In genomic region chr16:64417711-64418227, GRCh38 we compare ENCODE assay signal across 16 cellular contexts.
A peak's percentile ranks its signal among the peaks of the same experiment; 100 is the strongest.
DNase-seq lines count a peak whose midpoint lies in the region; ATAC-seq and TF ChIP-seq lines count a peak whose summit lies in the region.
"Had no signal": no experiment of that assay in that cellular context is flagged by ENCODE, and none has a peak within 500 bp of the region (broad histone marks: within the 10 kb centered on the region; RNA-seq: fewer than 3 reads in every experiment).

No MANE protein-coding gene starts in this region.

- in situ Hi-C loops in astrocyte of the cerebellum (cut with HindIII; ENCODE audit: low sequenced_read_pairs) = no loop called here

- no peaks in the 10 kb centered on the region for H4K20me1 ChIP-seq in hepatocyte (ENCODE audit: insufficient read depth, poor library complexity, severe bottlenecking)

- H3K9me3 ChIP-seq in hepatocyte (ENCODE audit: low read depth) = no peaks in the 10 kb centered on the region

- H3K27ac ChIP-seq in hepatocyte = peak overlapping the region; percentile 50
- H3K27ac ChIP-seq: SJCRH30 had no signal

- H2AFZ ChIP-seq in hepatocyte = no peak overlapping the region

- 55% methylated on average over 1 of the region's 1 CpG for WGBS in hepatocyte (ENCODE audit: low lambda C conversion rate, missing lambda C conversion rate)

- DNase-seq in HCEC 1CT = peak; percentile 34
- DNase-seq in astrocyte of the cerebellum (ENCODE audit: low read depth) = peak; percentile 85
- peak; percentile 17 for DNase-seq in hepatocyte (ENCODE audit: low spot score)
- DNase-seq in stromal cell of bone marrow (ENCODE audit: low read depth) = peak; percentile 92
- no peak for DNase-seq in T-helper 9 cell
- DNase-seq in SKM-1 (lab: John Stamatoyannopoulos, UW; ENCODE audit: unreplicated experiment) = no peak
- no peak for DNase-seq in central memory CD4-positive, alpha-beta T cell
- DNase-seq: activated naive CD4-positive, alpha-beta T cell treated with anti-CD3 and anti-CD28 coated beads, Interleukin-2, amount 50 U/mL, for 16 hours; COR-L47; foreskin melanocyte; KBM-7; NCI-H1694 treated with DMSO at 0.1 percent for 48 hours; NCI-H774; retina; SJCRH30 had no signal

- H3K79me2 ChIP-seq in hepatocyte = no peaks in the 10 kb centered on the region

- H3K4me2 ChIP-seq in hepatocyte = no peak overlapping the region

- no peaks in the 10 kb centered on the region for H3K27me3 ChIP-seq in hepatocyte
- H3K27me3 ChIP-seq: SJCRH30 had no signal

- no peak for ATAC-seq in GM18498 (IDR thresholded peaks at IDR 0.05; ENCODE audit: unreplicated experiment)

- TF ChIP-seq CTCF in astrocyte of the cerebellum (IDR thresholded peaks at IDR 0.05; ENCODE audit: low read depth, low read length, missing control alignments) = no peak
- TF ChIP-seq CTCF in hepatocyte (IDR thresholded peaks at IDR 0.05; ENCODE audit: poor library complexity) = no peak

- H3K4me1 ChIP-seq in hepatocyte (ENCODE audit: insufficient read depth) = peaks cover 8% of the 10 kb centered on the region
- H3K4me1 ChIP-seq: SJCRH30 had no signal

- H3K4me3 ChIP-seq in astrocyte of the cerebellum (ENCODE audit: low read depth, low read length) (no peak overlapping the region), hepatocyte (no peak overlapping the region)
- H3K4me3 ChIP-seq: SJCRH30 had no signal

- H3K9me2 ChIP-seq in hepatocyte (replicated peaks; ENCODE audit: insufficient read depth) = no peaks in the 10 kb centered on the region

- no peaks in the 10 kb centered on the region for H3K36me3 ChIP-seq in hepatocyte (replicated peaks; ENCODE audit: insufficient read depth, low read depth)
- H3K36me3 ChIP-seq: SJCRH30 had no signal

Comparison
In these comparisons a context has a peak if more than half of its experiments do, and no peak if none do; other contexts are left out.
1. DNase-seq: peak in HCEC 1CT (single experiment), astrocyte of the cerebellum (single experiment), hepatocyte (single experiment) and stromal cell of bone marrow (single experiment); none in T-helper 9 cell (single experiment), SKM-1 (single experiment) and central memory CD4-positive, alpha-beta T cell (single experiment).